16 cellular contexts compared by ENCODE assay signal in genomic region chr4:128871948-128872347, GRCh38.
DNase-seq lines count a peak whose midpoint lies in the region; ATAC-seq, FAIRE-seq and TF ChIP-seq lines count a peak whose summit lies in the region.
"Had no signal": no experiment of that assay in that cellular context is flagged by ENCODE, and none has a peak within 500 bp of the region (broad histone marks: within the 10 kb centered on the region; RNA-seq: fewer than 3 reads in every experiment).

No MANE protein-coding gene starts in this region.

- no peaks in the 10 kb centered on the region for H3K9me3 ChIP-seq in RWPE2 (ENCODE audit: severe bottlenecking)
- H3K9me3 ChIP-seq in gastroesophageal sphincter = no peaks in the 10 kb centered on the region
- H3K9me3 ChIP-seq: Peyer's patch had no signal

- intact Hi-C loops in sciatic nerve (cut with DNase I) (no loop called here), Right ventricle myocardium superior (cut with DNase I) (no loop called here)

- DNase-seq in GM04504 (ENCODE audit: low read depth) (peak; percentile 54), RWPE2 (ENCODE audit: low spot score) (no peak), erythroblast (lab: John Stamatoyannopoulos, UW) (peak; percentile 60 to 70), sciatic nerve (ENCODE audit: low spot score) (no peak), Right ventricle myocardium superior (no peak), GM12892 (ENCODE audit: insufficient read length) (no peak)
- DNase-seq: activated CD8-positive, alpha-beta T cell treated with anti-CD3 and anti-CD28 coated beads for 36 hours; activated effector memory CD4-positive, alpha-beta T cell treated with Interleukin-2 at 50 U/mL for 16 hours; COR-L47; NCI-H1436; NCI-H510A treated with DMSO at 0.1 percent for 48 hours; Peyer's patch had no signal

- ATAC-seq in RWPE2 (ENCODE audit: low read depth) (peak; percentile 85), sciatic nerve (peak; percentile 20), gastroesophageal sphincter (no peak), Right ventricle myocardium superior (ENCODE audit: poor library complexity) (no peak)
- ATAC-seq: activated CD8-positive, alpha-beta T cell treated with anti-CD3 and anti-CD28 coated beads for 36 hours; left lobe of liver had no signal

- TF ChIP-seq POLR2A in erythroblast (IDR thresholded peaks at IDR 0.05; ENCODE audit: low read length) (no peak), gastroesophageal sphincter (IDR thresholded peaks at IDR 0.05) (no peak), GM12892 (IDR thresholded peaks at IDR 0.05; ENCODE audit: low read depth, low read length) (no peak)

- peak overlapping the region; percentile 1 for H3K27ac ChIP-seq in RWPE2 (ENCODE audit: poor library complexity, severe bottlenecking)
- H3K27ac ChIP-seq in gastroesophageal sphincter = no peak overlapping the region
- H3K27ac ChIP-seq: hepatocyte, neural progenitor cell, Peyer's patch had no signal

- H3K4me3 ChIP-seq in RWPE2 (ENCODE audit: severe bottlenecking) (no peak overlapping the region), gastroesophageal sphincter (no peak overlapping the region)
- H3K4me3 ChIP-seq: hepatocyte, neural progenitor cell, Peyer's patch had no signal

- TF ChIP-seq CTCF in RWPE2 (IDR thresholded peaks at IDR 0.05; ENCODE audit: poor library complexity, severe bottlenecking) (no peak), gastroesophageal sphincter (IDR thresholded peaks at IDR 0.05) (no peak)

- H3K36me3 ChIP-seq in RWPE2 (ENCODE audit: low read depth) = peaks cover 54% of the 10 kb centered on the region
- H3K36me3 ChIP-seq in gastroesophageal sphincter = peaks cover 4 to 77% of the 10 kb centered on the region in 2 donors

- H3K27me3 ChIP-seq in RWPE2 (ENCODE audit: insufficient read depth, poor library complexity, severe bottlenecking) (no peaks in the 10 kb centered on the region), gastroesophageal sphincter (no peaks in the 10 kb centered on the region)
- H3K27me3 ChIP-seq: hepatocyte, neural progenitor cell, Peyer's patch had no signal

- no peak for FAIRE-seq in GM12892 (lab: Jason Lieb, UNC)

- 83 to 95% methylated on average over 7 to 9 of the region's 9 CpGs for WGBS in gastroesophageal sphincter (ENCODE audit: low coverage in 1 of 2), 2 donors

- no peaks in the 10 kb centered on the region for H3K4me1 ChIP-seq in RWPE2 (ENCODE audit: insufficient read depth, poor library complexity, severe bottlenecking)
- no peaks in the 10 kb centered on the region for H3K4me1 ChIP-seq in gastroesophageal sphincter
- H3K4me1 ChIP-seq: Peyer's patch had no signal

- TF ChIP-seq EP300 in gastroesophageal sphincter (IDR thresholded peaks at IDR 0.05) = no peak

Comparison
In these comparisons a context has a peak if more than half of its experiments do, and no peak if none do; other contexts are left out.
1. DNase-seq: peak in GM04504 (single experiment) and erythroblast (2 of 2); none in RWPE2 (single experiment), sciatic nerve (single experiment), Right ventricle myocardium superior (single experiment) and GM12892 (single experiment).
2. ATAC-seq: peak in RWPE2 (single experiment) and sciatic nerve (single experiment); none in gastroesophageal sphincter (single experiment) and Right ventricle myocardium superior (single experiment).